ENCODE assay signal across 29 cellular contexts in genomic region chr2:104286806-104287205, GRCh38.
DNase-seq lines count a peak whose midpoint lies in the region; ATAC-seq and TF ChIP-seq lines count a peak whose summit lies in the region.
"Had no signal": no experiment of that assay in that cellular context is flagged by ENCODE, and none has a peak within 500 bp of the region (broad histone marks: within the 10 kb centered on the region; RNA-seq: fewer than 3 reads in every experiment).

No MANE protein-coding gene starts in this region.

- no peaks in the 10 kb centered on the region for H3K9me2 ChIP-seq in GM23338 (ENCODE audit: insufficient read depth)

- H3K27me3 ChIP-seq in GM23338 (ENCODE audit: insufficient read depth): no peaks in the 10 kb centered on the region
- no peaks in the 10 kb centered on the region for H3K27me3 ChIP-seq in naive thymus-derived CD4-positive, alpha-beta T cell (ENCODE audit: control insufficient read depth in 2 of 2, insufficient read depth in 2 of 2, low read length in 2 of 2)
- H3K27me3 ChIP-seq: BLaER1 had no signal

- intact Hi-C loops in naive thymus-derived CD4-positive, alpha-beta T cell (cut with micrococcal nuclease): no loop called here

- POLR2A ChIA-PET in WTC11 (lab: Charles Lee): no interaction called here
- POLR2A ChIA-PET in naive thymus-derived CD4-positive, alpha-beta T cell (lab: Charles Lee): no interaction called here

- no peak overlapping the region for H3K27ac Mint-ChIP-seq in GM23338
- no peak overlapping the region for H3K27ac Mint-ChIP-seq in WTC11
- H3K27ac Mint-ChIP-seq in neural crest cell (ENCODE audit: unreplicated experiment): peak overlapping the region; percentile 76
- H3K27ac Mint-ChIP-seq in naive thymus-derived CD4-positive, alpha-beta T cell: no peak overlapping the region
- no peak overlapping the region for H3K27ac Mint-ChIP-seq in activated naive CD4-positive, alpha-beta T cell treated with anti-CD3 and anti-CD28 coated beads, Interleukin-2, amount 10 ng/mL, durations not matched to agents 7 days and 5 days
- H3K27ac Mint-ChIP-seq: stimulated activated naive B cell treated with anti-CD40 and anti-IgM and Interleukin-4, amounts not matched to agents 10 μg/mL and 1 μg/mL and 100 μg/mL, for 72 hours had no signal

- no peak overlapping the region for H3K27ac ChIP-seq in GM23338 (ENCODE audit: low read depth)
- no peak overlapping the region for H3K27ac ChIP-seq in naive thymus-derived CD4-positive, alpha-beta T cell (ENCODE audit: low read depth, low read length)
- H3K27ac ChIP-seq: BLaER1, prostate gland, VCaP had no signal

- H3K4me1 Mint-ChIP-seq in GM23338 (peaks cover 24% of the 10 kb centered on the region), WTC11 (peaks cover 20% of the 10 kb centered on the region), neural crest cell (peaks cover 10% of the 10 kb centered on the region)
- H3K4me1 Mint-ChIP-seq in naive thymus-derived CD4-positive, alpha-beta T cell: peaks cover 0 to 1% (median 0%) of the 10 kb centered on the region in 7 donors
- no peaks in the 10 kb centered on the region for H3K4me1 Mint-ChIP-seq in activated naive CD4-positive, alpha-beta T cell treated with anti-CD3 and anti-CD28 coated beads, Interleukin-2, amount 10 ng/mL, durations not matched to agents 7 days and 5 days
- H3K4me1 Mint-ChIP-seq: stimulated activated naive B cell treated with anti-CD40 and anti-IgM and Interleukin-4, amounts not matched to agents 10 μg/mL and 1 μg/mL and 100 μg/mL, for 72 hours had no signal

- H3K36me3 Mint-ChIP-seq in GM23338 (ENCODE audit: low read depth) (no peaks in the 10 kb centered on the region), WTC11 (no peaks in the 10 kb centered on the region), neural crest cell (ENCODE audit: low read depth) (no peaks in the 10 kb centered on the region)
- H3K36me3 Mint-ChIP-seq in naive thymus-derived CD4-positive, alpha-beta T cell: no peaks in the 10 kb centered on the region
- no peaks in the 10 kb centered on the region for H3K36me3 Mint-ChIP-seq in activated naive CD4-positive, alpha-beta T cell treated with anti-CD3 and anti-CD28 coated beads, Interleukin-2, amount 10 ng/mL, durations not matched to agents 7 days and 5 days
- H3K36me3 Mint-ChIP-seq: stimulated activated naive B cell treated with anti-CD40 and anti-IgM and Interleukin-4, amounts not matched to agents 10 μg/mL and 1 μg/mL and 100 μg/mL, for 72 hours had no signal

- CTCF ChIA-PET in WTC11 (lab: Charles Lee): no interaction called here
- CTCF ChIA-PET in naive thymus-derived CD4-positive, alpha-beta T cell (lab: Charles Lee): no interaction called here
- CTCF ChIA-PET in activated naive CD4-positive, alpha-beta T cell treated with anti-CD3 and anti-CD28 coated beads, Interleukin-2, amount 10 ng/mL, durations not matched to agents 7 days and 5 days (lab: Charles Lee): no interaction called here

- H3K4me1 ChIP-seq in GM23338 (ENCODE audit: insufficient read depth): peaks cover 14% of the 10 kb centered on the region
- no peaks in the 10 kb centered on the region for H3K4me1 ChIP-seq in naive thymus-derived CD4-positive, alpha-beta T cell (ENCODE audit: control insufficient read depth in 2 of 2, insufficient read depth in 2 of 2, low read length in 2 of 2)
- H3K4me1 ChIP-seq: prostate gland had no signal

- no peak overlapping the region; the same call in 2 of the 3 replicates for H3K4me3 Mint-ChIP-seq in GM23338
- no peak overlapping the region for H3K4me3 Mint-ChIP-seq in WTC11
- H3K4me3 Mint-ChIP-seq in neural crest cell: no peak overlapping the region
- no peak overlapping the region for H3K4me3 Mint-ChIP-seq in naive thymus-derived CD4-positive, alpha-beta T cell
- H3K4me3 Mint-ChIP-seq in activated naive CD4-positive, alpha-beta T cell treated with anti-CD3 and anti-CD28 coated beads, Interleukin-2, amount 10 ng/mL, durations not matched to agents 7 days and 5 days: no peak overlapping the region
- H3K4me3 Mint-ChIP-seq: stimulated activated naive B cell treated with anti-CD40 and anti-IgM and Interleukin-4, amounts not matched to agents 10 μg/mL and 1 μg/mL and 100 μg/mL, for 72 hours had no signal

- H3K27me3 Mint-ChIP-seq in GM23338 (ENCODE audit: insufficient read depth, low read depth, poor library complexity) (peaks cover 5% of the 10 kb centered on the region), WTC11 (ENCODE audit: low read depth) (no peaks in the 10 kb centered on the region), neural crest cell (ENCODE audit: low read depth) (no peaks in the 10 kb centered on the region)
- H3K27me3 Mint-ChIP-seq in naive thymus-derived CD4-positive, alpha-beta T cell: peaks cover 0 to 15% (median 5%) of the 10 kb centered on the region in 5 donors
- H3K27me3 Mint-ChIP-seq in activated naive CD4-positive, alpha-beta T cell treated with anti-CD3 and anti-CD28 coated beads, Interleukin-2, amount 10 ng/mL, durations not matched to agents 7 days and 5 days: no peaks in the 10 kb centered on the region

- H3K36me3 ChIP-seq in GM23338 (ENCODE audit: insufficient read depth): no peaks in the 10 kb centered on the region
- no peaks in the 10 kb centered on the region for H3K36me3 ChIP-seq in naive thymus-derived CD4-positive, alpha-beta T cell (ENCODE audit: control insufficient read depth in 2 of 3, insufficient read depth in 3 of 3, low read length in 3 of 3)
- H3K36me3 ChIP-seq: BLaER1, prostate gland had no signal

- DNase-seq in GM23338 (ENCODE audit: low spot score): peak; percentile 40
- peak; percentile 38 for DNase-seq in WTC11 (ENCODE audit: low spot score)
- peak; percentile 28 for DNase-seq in iPS DF 19.7 (ENCODE audit: low read depth, low spot score)
- no peak for DNase-seq in neural crest cell (ENCODE audit: low read depth, low spot score)
- no peak for DNase-seq in naive thymus-derived CD4-positive, alpha-beta T cell
- DNase-seq in activated naive CD4-positive, alpha-beta T cell treated with anti-CD3 and anti-CD28 coated beads, Interleukin-2, amount 10 ng/mL, durations not matched to agents 7 days and 5 days: no peak
- DNase-seq: activated CD4-positive, alpha-beta T cell treated with anti-CD3 and anti-CD28 coated beads, Interleukin-2, amount 50 U/mL, for 1 hour; activated naive CD4-positive, alpha-beta T cell treated with anti-CD3 and anti-CD28 coated beads, Interleukin-2, amount 50 U/mL, for 16 hours; amniotic stem cell; COR-L47; dermis blood vessel endothelial cell; DND-41; hypothalamus; IMR-90; NCI-H1048; NCI-H1694; NCI-H2171; NCI-H526; NK-92 treated with Interleukin-12 subunit alpha and Interleukin-12 subunit beta, amount 100 ng/mL, for 24 hours; Right ventricle myocardium superior; stimulated activated CD4-positive, alpha-beta T cell treated with anti-CD3 and anti-CD28 coated beads, Interleukin-15, amount 100 ng/mL, for 24 hours; stimulated activated naive B cell treated with anti-CD40 and anti-IgM and Interleukin-4, amounts not matched to agents 10 μg/mL and 1 μg/mL and 100 μg/mL, for 72 hours; T-helper 9 cell had no signal

- no peaks in the 10 kb centered on the region for H4K20me1 ChIP-seq in GM23338 (replicated peaks; ENCODE audit: insufficient read depth)
- H4K20me1 ChIP-seq: BLaER1 had no signal

- H3K79me2 ChIP-seq in GM23338 (replicated peaks; ENCODE audit: insufficient read depth): no peaks in the 10 kb centered on the region

- no peak overlapping the region for H3K4me3 ChIP-seq in GM23338
- H3K4me3 ChIP-seq in naive thymus-derived CD4-positive, alpha-beta T cell (ENCODE audit: low read length): no peak overlapping the region
- H3K4me3 ChIP-seq: BLaER1, lung, prostate gland had no signal

- no peaks in the 10 kb centered on the region for H3F3A ChIP-seq in GM23338 (replicated peaks; ENCODE audit: low read depth)

- peak overlapping the region; percentile 57; the same call in 1 of the 2 replicates for H3K4me2 ChIP-seq in GM23338
- H3K4me2 ChIP-seq: BLaER1 had no signal

- no peak for TF ChIP-seq CTCF in GM23338 (conservative IDR thresholded peaks at IDR 0.05; ENCODE audit: low read depth in 2 of 2)
- no peak for TF ChIP-seq CTCF in WTC11 (IDR thresholded peaks at IDR 0.05)
- TF ChIP-seq CTCF in neural crest cell (conservative IDR thresholded peaks at IDR 0.05): no peak

- ATAC-seq in GM23338 (peak; percentile 99), WTC11 (peak; percentile 96), GM19023 (IDR thresholded peaks at IDR 0.05; ENCODE audit: unreplicated experiment) (no peak), GM18505 (IDR thresholded peaks at IDR 0.05; ENCODE audit: unreplicated experiment) (no peak)
- no peak for ATAC-seq in naive thymus-derived CD4-positive, alpha-beta T cell
- ATAC-seq: stimulated activated naive B cell treated with anti-CD40 and anti-IgM and Interleukin-4, amounts not matched to agents 10 μg/mL and 1 μg/mL and 100 μg/mL, for 72 hours had no signal

- no peaks in the 10 kb centered on the region for H3K9me3 Mint-ChIP-seq in GM23338
- H3K9me3 Mint-ChIP-seq in WTC11: no peaks in the 10 kb centered on the region
- H3K9me3 Mint-ChIP-seq in neural crest cell: peaks cover 3% of the 10 kb centered on the region
- peaks cover 0 to 5% (median 0%) of the 10 kb centered on the region in 11 donors for H3K9me3 Mint-ChIP-seq in naive thymus-derived CD4-positive, alpha-beta T cell
- no peaks in the 10 kb centered on the region for H3K9me3 Mint-ChIP-seq in activated naive CD4-positive, alpha-beta T cell treated with anti-CD3 and anti-CD28 coated beads, Interleukin-2, amount 10 ng/mL, durations not matched to agents 7 days and 5 days

- TF ChIP-seq POLR2A in GM18505 (IDR thresholded peaks at IDR 0.05; ENCODE audit: borderline replicate concordance, extremely low read depth, insufficient read depth, insufficient read length): no peak

- no peaks in the 10 kb centered on the region for H3K9me3 ChIP-seq in naive thymus-derived CD4-positive, alpha-beta T cell (ENCODE audit: control insufficient read depth in 2 of 3, low read length in 3 of 3)
- H3K9me3 ChIP-seq: BLaER1, prostate gland had no signal

- peak overlapping the region; percentile 91; the same call in 1 of the 2 replicates for H2AFZ ChIP-seq in GM23338

TF ChIP-seq in GM23338, 12 proteins besides CTCF, POLR2A, EP300 and RAD21 (continues in another document):
- no peak for TF ChIP-seq CREB1 (CRISPR knock-in tag; IDR thresholded peaks at IDR 0.05; ENCODE audit: low read depth)

TF ChIP-seq in WTC11, 78 proteins besides CTCF, POLR2A, EP300 and RAD21 (continues in another document):
- no peak for TF ChIP-seq OVOL2 (CRISPR knock-in tag; IDR thresholded peaks at IDR 0.05; ENCODE audit: borderline replicate concordance)
- TF ChIP-seq MLX (CRISPR knock-in tag; IDR thresholded peaks at IDR 0.05): no peak

Comparison
In these comparisons a context has a peak if more than half of its experiments do, and no peak if none do; other contexts are left out.
1. ATAC-seq: peak in GM23338 (single experiment) and WTC11 (single experiment); none in GM19023 (single experiment), GM18505 (single experiment) and naive thymus-derived CD4-positive, alpha-beta T cell (single experiment).
2. DNase-seq: peak in GM23338 (single experiment), WTC11 (single experiment) and iPS DF 19.7 (single experiment); none in neural crest cell (single experiment), naive thymus-derived CD4-positive, alpha-beta T cell (0 of 9) and activated naive CD4-positive, alpha-beta T cell treated with anti-CD3 and anti-CD28 coated beads, Interleukin-2, amount 10 ng/mL, durations not matched to agents 7 days and 5 days (single experiment).